7 cellular contexts compared by ENCODE assay signal in genomic region chr1:145858238-145858936, GRCh38. TPM values are rescaled to one million over a fixed set of nuclear protein-coding genes. Genes with fewer than 3 reads are reported as not detected.
DNase-seq lines count a peak whose midpoint lies in the region; ATAC-seq and TF ChIP-seq lines count a peak whose summit lies in the region.

No MANE protein-coding gene starts in this region.

- H3K36me3 ChIP-seq in ascending aorta (peaks cover 32 to 33% of the 10 kb centered on the region in 2 donors), iPS-15b (ENCODE audit: control insufficient read depth, insufficient read depth, low read length) (peaks cover 27% of the 10 kb centered on the region), skeletal muscle tissue (ENCODE audit: control insufficient read depth in 3 of 3, insufficient read depth in 3 of 3, low read length in 3 of 3) (peaks cover 31 to 35% (median 31%) of the 10 kb centered on the region in 3 donors)

- intact Hi-C loops in ascending aorta (cut with DNase I): no loop called here

- peak overlapping the region; percentile 70 for H3K9ac ChIP-seq in iPS-15b (ENCODE audit: low read depth, low read length)
- H3K9ac ChIP-seq in skeletal muscle tissue (ENCODE audit: low read depth in 1 of 3, low read length in 3 of 3): peak overlapping the region; percentile 81 to 89 (median 88)

- TF ChIP-seq CTCF in HL-60 (IDR thresholded peaks at IDR 0.05; ENCODE audit: insufficient read depth, low read length) (no peak), ascending aorta (IDR thresholded peaks at IDR 0.05) (no peak)

- H3K4me3 ChIP-seq in HL-60 (replicated peaks; ENCODE audit: insufficient read depth, low read length) (peak overlapping the region; percentile 95), ascending aorta (peak overlapping the region; percentile 85 to 92), iPS-15b (ENCODE audit: low read depth, low read length) (peak overlapping the region; percentile 99), skeletal muscle tissue (ENCODE audit: low read length in 3 of 3) (peak overlapping the region; percentile 93 to 97 (median 97))

- H3K4me1 ChIP-seq in ascending aorta (peaks cover 6 to 13% of the 10 kb centered on the region in 2 donors), iPS-15b (ENCODE audit: control insufficient read depth, insufficient read depth, low read length) (peaks cover 3% of the 10 kb centered on the region), skeletal muscle tissue (ENCODE audit: control insufficient read depth in 3 of 3, insufficient read depth in 3 of 3, low read length in 3 of 3) (peaks cover 16 to 26% (median 17%) of the 10 kb centered on the region in 3 donors)

- H3K27me3 ChIP-seq in HL-60 (ENCODE audit: insufficient read depth, poor library complexity, severe bottlenecking) (no peaks in the 10 kb centered on the region), ascending aorta (no peaks in the 10 kb centered on the region), iPS-15b (ENCODE audit: control insufficient read depth, insufficient read depth, low read length) (no peaks in the 10 kb centered on the region), skeletal muscle tissue (ENCODE audit: control insufficient read depth in 3 of 3, insufficient read depth in 3 of 3, low read length in 3 of 3) (no peaks in the 10 kb centered on the region)

- DNase-seq in HL-60 (ENCODE audit: low read depth in 1 of 2, low spot score in 1 of 2): peak; percentile 26 to 42
- DNase-seq in ascending aorta (ENCODE audit: low spot score in 2 of 2): peak in 1 of 2 donors; percentile 78

- no peak overlapping the region for H3K27ac ChIP-seq in HL-60 (replicated peaks)
- peak overlapping the region; percentile 92 to 93 for H3K27ac ChIP-seq in ascending aorta
- H3K27ac ChIP-seq in skeletal muscle tissue (ENCODE audit: low read depth, low read length): peak overlapping the region; percentile 83

- ATAC-seq in GM18498 (IDR thresholded peaks at IDR 0.05; ENCODE audit: unreplicated experiment): peak; percentile 24
- peak; percentile 27 for ATAC-seq in SK-N-SH treated with all-trans-retinoic acid at 6 μM for 48 hours
- no peak for ATAC-seq in HG02763 (IDR thresholded peaks at IDR 0.05; ENCODE audit: unreplicated experiment)

- H3K9me3 ChIP-seq in ascending aorta: no peaks in the 10 kb centered on the region
- no peaks in the 10 kb centered on the region for H3K9me3 ChIP-seq in iPS-15b (ENCODE audit: control insufficient read depth, insufficient read depth, low read length)
- no peaks in the 10 kb centered on the region for H3K9me3 ChIP-seq in skeletal muscle tissue (ENCODE audit: control insufficient read depth in 3 of 3, low read length in 3 of 3)

TF ChIP-seq in SK-N-SH treated with all-trans-retinoic acid at 6 μM for 48 hours, 23 proteins besides CTCF, POLR2A, EP300 and RAD21:
- TF ChIP-seq ZFP3 (CRISPR knock-in tag; IDR thresholded peaks at IDR 0.05) (no peak), CREB5 (CRISPR knock-in tag; IDR thresholded peaks at IDR 0.05; ENCODE audit: low read depth) (no peak), TCF4 (CRISPR knock-in tag; IDR thresholded peaks at IDR 0.05; ENCODE audit: borderline replicate concordance) (no peak; the same call in 1 of the 2 replicates), ISL1 (CRISPR knock-in tag; IDR thresholded peaks at IDR 0.05) (no peak), TOX (CRISPR knock-in tag; IDR thresholded peaks at IDR 0.05; ENCODE audit: borderline replicate concordance) (no peak), ZC3H10 (CRISPR knock-in tag; IDR thresholded peaks at IDR 0.05) (no peak), PPARA (CRISPR knock-in tag; IDR thresholded peaks at IDR 0.05; ENCODE audit: borderline replicate concordance) (no peak), ESRRG (CRISPR knock-in tag; IDR thresholded peaks at IDR 0.05) (no peak), ARNTL (CRISPR knock-in tag; IDR thresholded peaks at IDR 0.05; ENCODE audit: borderline replicate concordance, low read depth) (no peak)

RNA-seq across cellular contexts. Expression of gene PIAS3, which starts 0.5 kb away (rescaled TPM):
- total RNA-seq in ascending aorta (44.4 TPM), skeletal muscle tissue (5.7 TPM)

RNA-seq across cellular contexts. Expression of gene NUDT17, which starts 13.0 kb away (rescaled TPM):
- total RNA-seq in ascending aorta (not detected), skeletal muscle tissue (8.9 TPM)

RNA-seq across cellular contexts. Expression of gene ANKRD35, which starts 27.3 kb away (rescaled TPM):
- 19.9 TPM for total RNA-seq in ascending aorta
- 1.6 TPM for total RNA-seq in skeletal muscle tissue

RNA-seq across cellular contexts. Expression of gene POLR3C, which starts 34.4 kb away (rescaled TPM):
- total RNA-seq in ascending aorta: 18.9 TPM
- total RNA-seq in skeletal muscle tissue: 22.4 TPM

RNA-seq across cellular contexts. Expression of gene RNF115, which starts 34.5 kb away (rescaled TPM):
- total RNA-seq in ascending aorta (16.5 TPM), skeletal muscle tissue (13.6 TPM)
